ENCODE assay signal across 25 cellular contexts in the genomic region with DNA sequence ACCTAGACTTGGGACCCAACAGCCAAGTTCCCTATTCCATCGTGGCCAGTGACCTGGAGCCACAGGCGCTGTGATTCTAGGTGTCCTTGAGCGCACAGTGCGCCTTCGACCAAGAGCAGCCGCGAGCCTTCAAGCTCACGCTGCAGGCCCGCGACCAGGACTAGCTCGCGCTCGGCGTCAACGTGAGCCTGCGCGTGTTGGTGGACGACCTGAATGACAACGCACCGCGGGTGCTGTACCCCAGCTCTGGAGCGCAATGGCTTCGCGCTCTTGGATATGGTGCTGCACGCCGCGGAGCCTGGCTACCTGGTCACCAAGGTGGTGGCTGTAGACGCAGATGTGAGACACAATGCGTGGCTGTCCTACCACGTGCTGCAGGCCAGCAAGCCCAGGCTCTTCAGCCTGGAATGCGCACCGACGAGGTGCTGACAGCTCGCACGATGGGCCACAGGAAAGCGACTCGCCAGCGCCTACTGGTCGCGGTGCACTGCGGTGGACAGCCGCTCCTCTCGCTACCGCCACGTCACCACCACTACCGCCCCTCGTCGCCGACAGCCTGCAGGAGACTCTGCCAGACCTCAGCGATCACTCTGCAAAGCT. TPM values are rescaled to one million over a fixed set of nuclear protein-coding genes. Genes with fewer than 3 reads are reported as not detected.
DNase-seq lines count a peak whose midpoint lies in the region; ATAC-seq, FAIRE-seq and TF ChIP-seq lines count a peak whose summit lies in the region.
"Had no signal": no experiment of that assay in that cellular context is flagged by ENCODE, and none has a peak within 500 bp of the region (broad histone marks: within the 10 kb centered on the region; RNA-seq: fewer than 3 reads in every experiment).

No MANE protein-coding gene starts in this region.

- no peak for FAIRE-seq in frontal cortex (lab: Jason Lieb, UNC)
- FAIRE-seq: GM12891 had no signal

- TF ChIP-seq CTCF in right atrium auricular region (IDR thresholded peaks at IDR 0.05) = no peak

- H3K27ac ChIP-seq in right atrium auricular region (no peak overlapping the region), subcutaneous abdominal adipose tissue (ENCODE audit: low read depth, low read length) (no peak overlapping the region)
- H3K27ac ChIP-seq: PC-9 had no signal

- H3K9me3 ChIP-seq in right atrium auricular region (peaks cover 5 to 55% of the 10 kb centered on the region in 2 donors), subcutaneous abdominal adipose tissue (ENCODE audit: control insufficient read depth in 5 of 5, low read length in 5 of 5) (peaks cover 5 to 33% (median 19%) of the 10 kb centered on the region in 5 donors)
- H3K9me3 ChIP-seq: BE2C had no signal

- H3K9ac ChIP-seq in subcutaneous abdominal adipose tissue (ENCODE audit: low read length in 5 of 5) = no peak overlapping the region

- no peaks in the 10 kb centered on the region for H3K27me3 ChIP-seq in right atrium auricular region
- no peaks in the 10 kb centered on the region for H3K27me3 ChIP-seq in subcutaneous abdominal adipose tissue (ENCODE audit: control insufficient read depth in 5 of 5, insufficient read depth in 4 of 5, low read length in 5 of 5)
- H3K27me3 ChIP-seq: BE2C had no signal

- H3K4me3 ChIP-seq in right atrium auricular region (no peak overlapping the region), subcutaneous abdominal adipose tissue (ENCODE audit: low read depth in 1 of 5, low read length in 5 of 5) (peak overlapping the region in 4 of 5 donors; percentile 11 to 24 (median 14))
- H3K4me3 ChIP-seq: PC-9 had no signal

- H3K36me3 ChIP-seq in right atrium auricular region (no peaks in the 10 kb centered on the region), subcutaneous abdominal adipose tissue (ENCODE audit: control insufficient read depth in 5 of 5, insufficient read depth in 5 of 5, low read length in 5 of 5) (peaks cover 0 to 3% (median 0%) of the 10 kb centered on the region in 5 donors)
- H3K36me3 ChIP-seq: BE2C had no signal

- intact Hi-C loops in Right ventricle myocardium superior (cut with DNase I) = no loop called here
- intact Hi-C loops in left cardiac atrium (cut with DNase I) = no loop called here

- H3K4me1 ChIP-seq in right atrium auricular region = no peaks in the 10 kb centered on the region
- H3K4me1 ChIP-seq in subcutaneous abdominal adipose tissue (ENCODE audit: control insufficient read depth in 5 of 5, insufficient read depth in 5 of 5, low read length in 5 of 5) = no peaks in the 10 kb centered on the region
- H3K4me1 ChIP-seq: BE2C had no signal

- peak; percentile 88 for ATAC-seq in Right ventricle myocardium superior (ENCODE audit: poor library complexity)
- ATAC-seq in left cardiac atrium = peak; percentile 57 to 70
- ATAC-seq in HG03045 (IDR thresholded peaks at IDR 0.05; ENCODE audit: unreplicated experiment) = no peak

- DNase-seq in Right ventricle myocardium superior (peak; percentile 63), right atrium auricular region (ENCODE audit: low spot score) (no peak), left cardiac atrium (no peak), frontal cortex (ENCODE audit: low spot score in 2 of 2) (no peak)
- DNase-seq: 8988T; ACHN; BE2C; CD8-positive, alpha-beta memory T cell; DMS 273 treated with DMSO at 0.1 percent for 48 hours; DMS79; EL; GDM1; GOT3; HCEC 1CT; NCI-H1092; NCI-H1417 treated with DMSO at 0.1 percent for 48 hours; NCI-H1694 treated with DMSO at 0.1 percent for 48 hours; NCI-H2081; NCI-H2227 treated with DMSO at 0.1 percent for 48 hours; NCI-H526 treated with DMSO at 0.1 percent for 48 hours; PC-9; SHP77 had no signal

RNA-seq across cellular contexts. Expression of a gene that starts 11.4 kb away (rescaled TPM):
- 4.9 TPM for total RNA-seq in Right ventricle myocardium superior
- 1 to 10 TPM; 6.2 to 7.7 TPM for total RNA-seq in right atrium auricular region
- 1 to 10 TPM; 4.5 to 6.5 TPM for total RNA-seq in left cardiac atrium
- total RNA-seq in frontal cortex = 3.7 TPM
- total RNA-seq: PC-9 had no signal

RNA-seq across cellular contexts. Expression of a gene that starts 20.8 kb away (rescaled TPM):
- total RNA-seq in Right ventricle myocardium superior (5.1 TPM), right atrium auricular region (1 to 10 TPM; 3.0 to 4.5 TPM), left cardiac atrium (1 to 10 TPM; 3.2 to 3.5 TPM), frontal cortex (10.6 TPM)

RNA-seq across cellular contexts. Expression of a gene that starts 24.2 kb away (rescaled TPM):
- total RNA-seq in Right ventricle myocardium superior (9.8 TPM), right atrium auricular region (10 to 100 TPM in 1 of 2 donors, 1 to 10 TPM in 1; 6.0 to 10.5 TPM), left cardiac atrium (1 to 10 TPM; 7.6 to 8.8 TPM), frontal cortex (10.6 TPM)

RNA-seq across cellular contexts. Expression of a gene that starts 28.9 kb away (rescaled TPM):
- total RNA-seq in Right ventricle myocardium superior (5.4 TPM), right atrium auricular region (1 to 10 TPM; 3.1 to 4.8 TPM), left cardiac atrium (1 to 10 TPM; 3.3 to 4.6 TPM), frontal cortex (9.8 TPM)

RNA-seq across cellular contexts. Expression of a gene that starts 33.9 kb away (rescaled TPM):
- total RNA-seq in Right ventricle myocardium superior (6.2 TPM), right atrium auricular region (1 to 10 TPM; 5.0 to 7.1 TPM), left cardiac atrium (1 to 10 TPM; 4.9 to 5.2 TPM), frontal cortex (9.8 TPM)
- total RNA-seq: PC-9 had no signal

Comparison
In these comparisons a context has a peak if more than half of its experiments do, and no peak if none do; other contexts are left out.
1. H3K4me3 ChIP-seq: peak in subcutaneous abdominal adipose tissue (4 of 5); none in right atrium auricular region (0 of 2).